In genomic region chr17:47829870-47830269, GRCh38 we compare ENCODE assay signal across 13 cellular contexts. TPM values are rescaled to one million over a fixed set of nuclear protein-coding genes. Genes with fewer than 3 reads are reported as not detected.
DNase-seq lines count a peak whose midpoint lies in the region; TF ChIP-seq lines count a peak whose summit lies in the region.
"Had no signal": no experiment of that assay in that cellular context is flagged by ENCODE, and none has a peak within 500 bp of the region (broad histone marks: within the 10 kb centered on the region; RNA-seq: fewer than 3 reads in every experiment).

No MANE protein-coding gene starts in this region.

- peak; percentile 15 to 41 for DNase-seq in activated CD8-positive, alpha-beta memory T cell treated with anti-CD3 and anti-CD28 coated beads for 4 hours (ENCODE audit: low read depth in 2 of 2)
- no peak for DNase-seq in activated CD8-positive, alpha-beta memory T cell treated with anti-CD3 and anti-CD28 coated beads for 24 hours
- DNase-seq in choroid plexus epithelial cell (ENCODE audit: low read depth) (peak; percentile 63), NCI-H748 treated with DMSO at 0.1 percent for 48 hours (lab: John Stamatoyannopoulos, UW) (no peak), foreskin fibroblast (no peak), thyroid gland (no peak)
- DNase-seq in stimulated activated CD8-positive, alpha-beta memory T cell treated with anti-CD3 and anti-CD28 coated beads, Interleukin-7, amount 100 ng/mL, for 4 hours (ENCODE audit: low read depth in 2 of 2) = peak; percentile 34 to 36
- DNase-seq: midbrain, NCI-H2081 treated with DMSO at 0.1 percent for 48 hours, SW 1271 had no signal

- H3K36me3 Mint-ChIP-seq in T-helper 1 cell treated with Interleukin-12 subunit alpha and Interleukin-12 subunit beta and Interleukin-4 antibody, amounts not matched to agents 30 μg/mL and 1 μg/mL, for 36 hours (ENCODE audit: low read depth) = peaks cover 19% of the 10 kb centered on the region

- TF ChIP-seq CTCF in choroid plexus epithelial cell (conservative IDR thresholded peaks at IDR 0.05; ENCODE audit: low read depth, low read length) (no peak), foreskin fibroblast (IDR thresholded peaks at IDR 0.05; ENCODE audit: low read depth, low read length) (no peak), thyroid gland (IDR thresholded peaks at IDR 0.05) (no peak)

- peak overlapping the region; percentile 97 for H3K4me3 Mint-ChIP-seq in T-helper 1 cell treated with Interleukin-12 subunit alpha and Interleukin-12 subunit beta and Interleukin-4 antibody, amounts not matched to agents 30 μg/mL and 1 μg/mL, for 36 hours

- H3K27me3 ChIP-seq in thyroid gland = no peaks in the 10 kb centered on the region

- peaks cover 11 to 16% of the 10 kb centered on the region in 2 donors for H3K4me1 ChIP-seq in thyroid gland

- no peak for TF ChIP-seq POLR2A in thyroid gland (IDR thresholded peaks at IDR 0.05)

- no peak overlapping the region for H3K4me3 ChIP-seq in choroid plexus epithelial cell (ENCODE audit: low read depth, low read length)
- no peak overlapping the region for H3K4me3 ChIP-seq in foreskin fibroblast (ENCODE audit: low read depth in 1 of 2, low read length in 2 of 2)
- H3K4me3 ChIP-seq in thyroid gland (replicated peaks in 1 of 3) = no peak overlapping the region

- H3K4me1 Mint-ChIP-seq in T-helper 1 cell treated with Interleukin-12 subunit alpha and Interleukin-12 subunit beta and Interleukin-4 antibody, amounts not matched to agents 30 μg/mL and 1 μg/mL, for 36 hours (ENCODE audit: low read depth) = peaks cover 25% of the 10 kb centered on the region

- H3K36me3 ChIP-seq in thyroid gland = peaks cover 24 to 25% of the 10 kb centered on the region in 2 donors

- intact Hi-C loops in thyroid gland (cut with DNase I) = no loop called here

- H3K9me3 Mint-ChIP-seq in T-helper 1 cell treated with Interleukin-12 subunit alpha and Interleukin-12 subunit beta and Interleukin-4 antibody, amounts not matched to agents 30 μg/mL and 1 μg/mL, for 36 hours = no peaks in the 10 kb centered on the region

- H3K9me3 ChIP-seq in thyroid gland = no peaks in the 10 kb centered on the region

- H3K27ac Mint-ChIP-seq in T-helper 1 cell treated with Interleukin-12 subunit alpha and Interleukin-12 subunit beta and Interleukin-4 antibody, amounts not matched to agents 30 μg/mL and 1 μg/mL, for 36 hours = peak overlapping the region; percentile 95

- no peaks in the 10 kb centered on the region for H3K27me3 Mint-ChIP-seq in T-helper 1 cell treated with Interleukin-12 subunit alpha and Interleukin-12 subunit beta and Interleukin-4 antibody, amounts not matched to agents 30 μg/mL and 1 μg/mL, for 36 hours (ENCODE audit: low read depth)

- 87 to 89% methylated on average over 3 of the region's 3 CpGs for WGBS in thyroid gland, 2 donors

- no peak overlapping the region for H3K27ac ChIP-seq in thyroid gland

RNA-seq across cellular contexts. Expression of gene MRPL10, which starts 1.5 kb away (rescaled TPM):
- 10 to 100 TPM; 36.1 to 51.9 (median 39.1) TPM for total RNA-seq in thyroid gland

RNA-seq across cellular contexts. Expression of gene LRRC46, which starts 1.6 kb away (rescaled TPM):
- total RNA-seq in thyroid gland = 1 to 10 TPM in 2 of 4 donors, under 1 TPM in 1, not detected in 1; 0.44 to 3.2 (median 2.0) TPM
- total RNA-seq: bronchial epithelial cell, urinary bladder had no signal

RNA-seq across cellular contexts. Expression of gene OSBPL7, which starts 8.3 kb away (rescaled TPM):
- 10 to 100 TPM; 12.7 to 18.0 (median 14.7) TPM for total RNA-seq in thyroid gland

RNA-seq across cellular contexts. Expression of gene SCRN2, which starts 11.2 kb away (rescaled TPM):
- total RNA-seq in thyroid gland = 10 to 100 TPM; 37.0 to 71.5 (median 49.1) TPM

RNA-seq across cellular contexts. Expression of gene SP6, which starts 21.1 kb away (rescaled TPM):
- total RNA-seq in thyroid gland = 1 to 10 TPM in 1 of 4 donors, under 1 TPM in 3; 0.56 to 5.9 (median 0.96) TPM

Comparison
In these comparisons a context has a peak if more than half of its experiments do, and no peak if none do; other contexts are left out.
1. DNase-seq: peak in activated CD8-positive, alpha-beta memory T cell treated with anti-CD3 and anti-CD28 coated beads for 4 hours (2 of 2), choroid plexus epithelial cell (single experiment) and stimulated activated CD8-positive, alpha-beta memory T cell treated with anti-CD3 and anti-CD28 coated beads, Interleukin-7, amount 100 ng/mL, for 4 hours (2 of 2); none in activated CD8-positive, alpha-beta memory T cell treated with anti-CD3 and anti-CD28 coated beads for 24 hours (single experiment), NCI-H748 treated with DMSO at 0.1 percent for 48 hours (single experiment), foreskin fibroblast (0 of 2) and thyroid gland (0 of 2).